1 cellular context compared by ENCODE assay signal in genomic region chr5:7884491-7885273, GRCh38.
TF ChIP-seq lines count a peak whose summit lies in the region.

No MANE protein-coding gene starts in this region.

TF ChIP-seq in GM12878, 131 proteins besides CTCF, POLR2A, EP300 and RAD21:
- TF ChIP-seq MEF2B (IDR thresholded peaks at IDR 0.05; ENCODE audit: partially characterized antibody, poor library complexity, severe bottlenecking) (no peak), SREBF2 (IDR thresholded peaks at IDR 0.05; ENCODE audit: low read length) (no peak)
